Comparison of ENCODE assay signal across 1 cellular context in the genomic region with DNA sequence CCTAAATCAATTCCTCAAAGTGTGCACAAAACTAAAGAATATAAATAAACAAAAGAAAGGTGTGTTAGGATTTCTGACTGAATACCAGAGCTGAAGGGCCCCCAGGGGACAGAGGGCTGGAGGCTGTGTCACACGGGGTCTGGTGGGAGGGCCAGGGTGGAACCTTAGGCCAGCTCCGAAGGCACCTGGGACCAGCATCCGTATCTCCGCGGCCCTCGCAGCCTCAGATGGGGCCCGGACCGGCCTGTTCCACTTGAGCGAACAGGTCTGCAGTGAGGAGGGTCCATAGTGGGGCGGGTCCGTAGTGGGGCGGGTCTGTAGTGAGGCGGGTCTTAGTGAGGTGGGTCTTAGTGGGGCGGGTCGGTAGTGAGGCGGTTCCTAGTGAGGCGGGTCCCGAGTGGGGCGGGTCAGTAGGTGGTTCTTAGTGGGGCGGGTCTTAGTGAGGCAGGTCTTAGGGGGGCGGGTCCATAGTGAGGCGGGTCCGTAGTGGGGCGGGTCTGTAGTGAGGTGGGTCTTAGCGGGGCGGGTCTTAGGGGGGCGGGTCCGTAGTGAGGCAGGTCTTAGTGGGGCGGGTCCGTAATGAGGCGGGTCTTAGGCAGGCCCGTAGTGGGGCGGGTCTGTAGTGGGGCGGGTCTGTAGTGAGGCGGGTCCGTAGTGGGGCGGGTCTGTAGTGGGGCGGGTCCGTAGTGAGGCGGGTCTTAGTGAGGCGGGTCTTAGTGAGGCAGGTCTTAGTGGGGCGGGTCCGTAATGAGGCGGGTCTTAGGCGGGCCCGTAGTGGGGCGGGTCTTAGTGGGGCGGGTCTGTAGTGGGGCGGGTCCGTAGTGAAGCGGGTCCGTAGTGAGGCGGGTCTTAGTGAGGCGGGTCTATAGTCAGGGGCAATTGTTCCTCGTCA.
TF ChIP-seq lines count a peak whose summit lies in the region.

No MANE protein-coding gene starts in this region.

TF ChIP-seq in GM23338, 12 proteins besides CTCF, POLR2A, EP300 and RAD21 (continued from another document):
- no peak for TF ChIP-seq ETS1 (IDR thresholded peaks at IDR 0.05)
- TF ChIP-seq STAT1 (IDR thresholded peaks at IDR 0.05; ENCODE audit: unreplicated experiment), result no peak
- TF ChIP-seq CREB1 (CRISPR knock-in tag; IDR thresholded peaks at IDR 0.05; ENCODE audit: low read depth), result no peak
- TF ChIP-seq, protein P1, sequence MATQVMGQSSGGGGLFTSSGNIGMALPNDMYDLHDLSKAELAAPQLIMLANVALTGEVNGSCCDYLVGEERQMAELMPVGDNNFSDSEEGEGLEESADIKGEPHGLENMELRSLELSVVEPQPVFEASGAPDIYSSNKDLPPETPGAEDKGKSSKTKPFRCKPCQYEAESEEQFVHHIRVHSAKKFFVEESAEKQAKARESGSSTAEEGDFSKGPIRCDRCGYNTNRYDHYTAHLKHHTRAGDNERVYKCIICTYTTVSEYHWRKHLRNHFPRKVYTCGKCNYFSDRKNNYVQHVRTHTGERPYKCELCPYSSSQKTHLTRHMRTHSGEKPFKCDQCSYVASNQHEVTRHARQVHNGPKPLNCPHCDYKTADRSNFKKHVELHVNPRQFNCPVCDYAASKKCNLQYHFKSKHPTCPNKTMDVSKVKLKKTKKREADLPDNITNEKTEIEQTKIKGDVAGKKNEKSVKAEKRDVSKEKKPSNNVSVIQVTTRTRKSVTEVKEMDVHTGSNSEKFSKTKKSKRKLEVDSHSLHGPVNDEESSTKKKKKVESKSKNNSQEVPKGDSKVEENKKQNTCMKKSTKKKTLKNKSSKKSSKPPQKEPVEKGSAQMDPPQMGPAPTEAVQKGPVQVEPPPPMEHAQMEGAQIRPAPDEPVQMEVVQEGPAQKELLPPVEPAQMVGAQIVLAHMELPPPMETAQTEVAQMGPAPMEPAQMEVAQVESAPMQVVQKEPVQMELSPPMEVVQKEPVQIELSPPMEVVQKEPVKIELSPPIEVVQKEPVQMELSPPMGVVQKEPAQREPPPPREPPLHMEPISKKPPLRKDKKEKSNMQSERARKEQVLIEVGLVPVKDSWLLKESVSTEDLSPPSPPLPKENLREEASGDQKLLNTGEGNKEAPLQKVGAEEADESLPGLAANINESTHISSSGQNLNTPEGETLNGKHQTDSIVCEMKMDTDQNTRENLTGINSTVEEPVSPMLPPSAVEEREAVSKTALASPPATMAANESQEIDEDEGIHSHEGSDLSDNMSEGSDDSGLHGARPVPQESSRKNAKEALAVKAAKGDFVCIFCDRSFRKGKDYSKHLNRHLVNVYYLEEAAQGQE (IDR thresholded peaks at IDR 0.05; ENCODE audit: unreplicated experiment), result no peak
- no peak for TF ChIP-seq JUNB (IDR thresholded peaks at IDR 0.05; ENCODE audit: unreplicated experiment)
- no peak for TF ChIP-seq ZNF331 (CRISPR knock-in tag; IDR thresholded peaks at IDR 0.05; ENCODE audit: low read depth)
